ENCODE assay signal across 33 cellular contexts in the genomic region with DNA sequence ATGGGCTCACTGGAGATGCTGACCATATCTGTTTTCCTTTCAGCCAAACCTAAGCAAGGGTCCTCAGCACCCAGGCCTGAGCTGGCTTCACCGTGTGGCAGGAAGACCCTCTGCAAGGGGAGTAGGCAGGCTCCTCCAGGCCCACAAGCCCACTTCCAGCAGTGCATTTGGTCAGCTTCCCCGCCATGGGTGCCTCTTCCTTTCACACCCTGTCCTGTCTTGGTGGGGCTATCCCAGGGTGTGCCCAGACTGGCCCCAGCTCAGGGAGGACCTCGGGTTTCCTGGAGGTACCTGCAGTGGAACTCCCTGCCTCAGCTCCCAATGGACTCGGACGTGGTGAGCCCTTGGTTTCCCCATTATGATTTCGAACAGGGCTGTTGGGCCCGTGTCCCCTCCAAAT. TPM values are rescaled to one million over a fixed set of nuclear protein-coding genes. Genes with fewer than 3 reads are reported as not detected.
"Had no signal": no experiment of that assay in that cellular context is flagged by ENCODE, and none has a peak within 500 bp of the region (broad histone marks: within the 10 kb centered on the region; RNA-seq: fewer than 3 reads in every experiment).

No MANE protein-coding gene starts in this region.

- DNase-seq: activated CD4-positive, alpha-beta T cell treated with anti-CD3 and anti-CD28 coated beads for 36 hours; activated CD4-positive, alpha-beta T cell treated with anti-CD3 and anti-CD28 coated beads, Interleukin-2, amount 50 U/mL, for 1 hour; activated CD4-positive, alpha-beta T cell treated with anti-CD3 and anti-CD28 coated beads, Interleukin-2, amount 50 U/mL, for 48 hours; activated CD4-positive, CD25-positive, alpha-beta regulatory T cell; activated CD4-positive, CD25-positive, alpha-beta regulatory T cell treated with anti-CD3 and anti-CD28 coated beads, Interleukin-2, amount 50 U/mL, for 72 hours; activated CD8-positive, alpha-beta memory T cell treated with anti-CD3 and anti-CD28 coated beads, Interleukin-2, amount 50 U/mL, for 48 hours; activated CD8-positive, alpha-beta T cell treated with anti-CD3 and anti-CD28 coated beads for 36 hours; activated effector memory CD4-positive, alpha-beta T cell treated with Interleukin-2 at 50 U/mL for 16 hours; activated gamma-delta T cell treated with Interleukin-2 at 50 U/mL for 16 hours; activated naive CD4-positive, alpha-beta T cell treated with anti-CD3 and anti-CD28 coated beads, Interleukin-2, amount 50 U/mL, for 16 hours; activated naive CD4-positive, alpha-beta T cell treated with Interleukin-2 at 50 U/mL for 16 hours; activated T-cell treated with anti-CD3 and anti-CD28 coated beads for 4 hours; activated T-cell treated with anti-CD3 and anti-CD28 coated beads, Interleukin-2, amount 50 U/mL, for 24 hours; activated T-cell treated with anti-CD3 and anti-CD28 coated beads, Interleukin-2, amount 50 U/mL, for 72 hours; amygdala; aorta; central memory CD4-positive, alpha-beta T cell; cerebellar nuclear complex; colonic mucosa; effector memory CD4-positive, alpha-beta T cell; erythroblast; foreskin keratinocyte; gastrocnemius medialis; glutamatergic neuron; heart right ventricle; T-helper 1 cell; T-helper 2 cell had no signal

- H3K36me3 Mint-ChIP-seq: activated naive CD8-positive, alpha-beta T cell; brain had no signal

- ATAC-seq: activated CD4-positive, alpha-beta T cell treated with anti-CD3 and anti-CD28 coated beads for 36 hours; activated CD8-positive, alpha-beta T cell treated with anti-CD3 and anti-CD28 coated beads for 36 hours; activated T-cell treated with anti-CD3 and anti-CD28 coated beads, Interleukin-2, amount 50 U/mL, for 72 hours; foreskin keratinocyte; gastrocnemius medialis; heart right ventricle had no signal

- H3K27me3 Mint-ChIP-seq: activated CD4-positive, alpha-beta T cell treated with anti-CD3 and anti-CD28 coated beads for 36 hours; activated CD8-positive, alpha-beta T cell treated with anti-CD3 and anti-CD28 coated beads for 36 hours; activated naive CD8-positive, alpha-beta T cell; activated T-cell treated with anti-CD3 and anti-CD28 coated beads, Interleukin-2, amount 50 U/mL, for 24 hours; brain had no signal

- H3K4me3 Mint-ChIP-seq: activated CD4-positive, alpha-beta T cell treated with anti-CD3 and anti-CD28 coated beads for 36 hours; activated CD8-positive, alpha-beta T cell treated with anti-CD3 and anti-CD28 coated beads for 36 hours; activated naive CD8-positive, alpha-beta T cell; activated T-cell treated with anti-CD3 and anti-CD28 coated beads, Interleukin-2, amount 50 U/mL, for 24 hours; activated T-cell treated with anti-CD3 and anti-CD28 coated beads, Interleukin-2, amount 50 U/mL, for 72 hours; brain had no signal

- H3K9me3 Mint-ChIP-seq: activated CD8-positive, alpha-beta T cell treated with anti-CD3 and anti-CD28 coated beads for 36 hours; activated T-cell treated with anti-CD3 and anti-CD28 coated beads, Interleukin-2, amount 50 U/mL, for 24 hours; activated T-cell treated with anti-CD3 and anti-CD28 coated beads, Interleukin-2, amount 50 U/mL, for 72 hours; brain had no signal

- H3K4me1 Mint-ChIP-seq: brain had no signal

- H3K27ac Mint-ChIP-seq: activated CD4-positive, alpha-beta T cell treated with anti-CD3 and anti-CD28 coated beads for 36 hours; activated CD8-positive, alpha-beta T cell treated with anti-CD3 and anti-CD28 coated beads for 36 hours; activated naive CD8-positive, alpha-beta T cell; activated T-cell treated with anti-CD3 and anti-CD28 coated beads, Interleukin-2, amount 50 U/mL, for 24 hours; activated T-cell treated with anti-CD3 and anti-CD28 coated beads, Interleukin-2, amount 50 U/mL, for 72 hours; brain had no signal

RNA-seq across cellular contexts. Expression of gene KRTAP17-1, which starts 12.7 kb away (rescaled TPM):
- total RNA-seq: activated CD4-positive, alpha-beta T cell treated with anti-CD3 and anti-CD28 coated beads for 36 hours; activated CD8-positive, alpha-beta T cell treated with anti-CD3 and anti-CD28 coated beads for 36 hours; activated T-cell treated with anti-CD3 and anti-CD28 coated beads, Interleukin-2, amount 50 U/mL, for 72 hours; aorta; breast epithelium; cardiac muscle cell; colonic mucosa; dermis microvascular lymphatic vessel endothelial cell; esophagus muscularis mucosa; foreskin keratinocyte; gastrocnemius medialis; heart right ventricle had no signal

RNA-seq across cellular contexts. Expression of gene KRTAP16-1, which starts 19.1 kb away (rescaled TPM):
- total RNA-seq: activated CD4-positive, alpha-beta T cell treated with anti-CD3 and anti-CD28 coated beads for 36 hours; activated CD8-positive, alpha-beta T cell treated with anti-CD3 and anti-CD28 coated beads for 36 hours; activated T-cell treated with anti-CD3 and anti-CD28 coated beads, Interleukin-2, amount 50 U/mL, for 72 hours; aorta; breast epithelium; cardiac muscle cell; colonic mucosa; dermis microvascular lymphatic vessel endothelial cell; esophagus muscularis mucosa; foreskin keratinocyte; gastrocnemius medialis; heart right ventricle had no signal

RNA-seq across cellular contexts. Expression of gene KRT33A, which starts 22.4 kb away (rescaled TPM):
- total RNA-seq: activated CD4-positive, alpha-beta T cell treated with anti-CD3 and anti-CD28 coated beads for 36 hours; activated CD8-positive, alpha-beta T cell treated with anti-CD3 and anti-CD28 coated beads for 36 hours; activated T-cell treated with anti-CD3 and anti-CD28 coated beads, Interleukin-2, amount 50 U/mL, for 72 hours; aorta; breast epithelium; cardiac muscle cell; colonic mucosa; dermis microvascular lymphatic vessel endothelial cell; esophagus muscularis mucosa; foreskin keratinocyte; gastrocnemius medialis; heart right ventricle had no signal

RNA-seq across cellular contexts. Expression of gene KRTAP29-1, which starts 25.6 kb away (rescaled TPM):
- total RNA-seq: activated CD4-positive, alpha-beta T cell treated with anti-CD3 and anti-CD28 coated beads for 36 hours; activated CD8-positive, alpha-beta T cell treated with anti-CD3 and anti-CD28 coated beads for 36 hours; activated T-cell treated with anti-CD3 and anti-CD28 coated beads, Interleukin-2, amount 50 U/mL, for 72 hours; aorta; breast epithelium; cardiac muscle cell; colonic mucosa; dermis microvascular lymphatic vessel endothelial cell; esophagus muscularis mucosa; foreskin keratinocyte; gastrocnemius medialis; heart right ventricle had no signal

RNA-seq across cellular contexts. Expression of gene KRT33B, which starts 41.4 kb away (rescaled TPM):
- total RNA-seq: activated CD4-positive, alpha-beta T cell treated with anti-CD3 and anti-CD28 coated beads for 36 hours; activated CD8-positive, alpha-beta T cell treated with anti-CD3 and anti-CD28 coated beads for 36 hours; activated T-cell treated with anti-CD3 and anti-CD28 coated beads, Interleukin-2, amount 50 U/mL, for 72 hours; aorta; breast epithelium; cardiac muscle cell; colonic mucosa; dermis microvascular lymphatic vessel endothelial cell; esophagus muscularis mucosa; gastrocnemius medialis; heart right ventricle had no signal
